In genomic region chr3:177382944-177383343, GRCh38 we compare ENCODE assay signal across 14 cellular contexts.
"Had no signal": no experiment of that assay in that cellular context is flagged by ENCODE, and none has a peak within 500 bp of the region (broad histone marks: within the 10 kb centered on the region; RNA-seq: fewer than 3 reads in every experiment).

No MANE protein-coding gene starts in this region.

- ATAC-seq: activated T-helper 17 cell treated with anti-CD3 and anti-CD28 coated beads, Interleukin-2, amount 50 U/mL, for 72 hours; lower lobe of right lung had no signal

- H3K9me3 ChIP-seq: ovary had no signal

- DNase-seq: activated naive CD4-positive, alpha-beta T cell treated with anti-CD3 and anti-CD28 coated beads, Interleukin-2, amount 10 ng/mL, durations not matched to agents 7 days and 5 days; dorsolateral prefrontal cortex; endodermal cell; erythroblast; hypothalamus; lower lobe of right lung; stimulated activated CD4-positive, alpha-beta T cell treated with anti-CD3 and anti-CD28 coated beads, Interleukin-15, amount 100 ng/mL, for 24 hours; stimulated activated CD4-positive, alpha-beta T cell treated with anti-CD3 and anti-CD28 coated beads, Interleukin-4, amount 100 ng/mL, for 1 hour; stimulated activated naive CD4-positive, alpha-beta T cell; tibial artery; uterus had no signal

- H3K27me3 ChIP-seq: dorsolateral prefrontal cortex, neural progenitor cell, ovary, tibial artery, uterus had no signal

- H3K36me3 ChIP-seq: lower lobe of right lung, neural progenitor cell, ovary, tibial artery, uterus had no signal

- H3K4me1 ChIP-seq: lower lobe of right lung, neural progenitor cell, tibial artery, uterus had no signal

- H3K4me3 ChIP-seq: dorsolateral prefrontal cortex, lower lobe of right lung, neural progenitor cell, ovary, tibial artery, uterus had no signal

- H3K27ac ChIP-seq: dorsolateral prefrontal cortex, lower lobe of right lung, neural progenitor cell, ovary, tibial artery, uterus had no signal
